Comparison of ENCODE assay signal across 32 cellular contexts in genomic region chr4:17694552-17694951, GRCh38.
"Had no signal": no experiment of that assay in that cellular context is flagged by ENCODE, and none has a peak within 500 bp of the region (broad histone marks: within the 10 kb centered on the region; RNA-seq: fewer than 3 reads in every experiment).

No MANE protein-coding gene starts in this region.

- ATAC-seq: naive thymus-derived CD4-positive, alpha-beta T cell; natural killer cell; psoas muscle; right cardiac atrium; sciatic nerve; stimulated activated memory B cell treated with anti-CD40 and anti-IgM and Interleukin-4, amounts not matched to agents 10 μg/mL and 1 μg/mL and 100 μg/mL, for 72 hours; stimulated activated naive CD8-positive, alpha-beta T cell treated with anti-CD3 and anti-CD28 coated beads, Interleukin-15, amount 100 ng/mL, for 72 hours; stimulated activated naive CD8-positive, alpha-beta T cell treated with anti-CD3 and anti-CD28 coated beads, Interleukin-15, Interleukin-2, amounts not matched to agents 100 U/mL and 50 U/mL, for 24 hours; upper lobe of right lung had no signal

- H3K4me2 ChIP-seq: smooth muscle cell had no signal

- H3K4me3 ChIP-seq: ovary, psoas muscle, skin epidermis, smooth muscle cell, spleen, suprapubic skin, testis, tibial artery, transverse colon, upper lobe of right lung, uterus had no signal

- H3K27ac Mint-ChIP-seq: naive thymus-derived CD4-positive, alpha-beta T cell; natural killer cell; nephron; progenitor cell of endocrine pancreas; stimulated activated memory B cell treated with anti-CD40 and anti-IgM and Interleukin-4, amounts not matched to agents 10 μg/mL and 1 μg/mL and 100 μg/mL, for 72 hours; stimulated activated naive CD8-positive, alpha-beta T cell treated with anti-CD3 and anti-CD28 coated beads, Interleukin-15, amount 100 ng/mL, for 72 hours; type B pancreatic cell had no signal

- H2AFZ ChIP-seq: parathyroid adenoma had no signal

- H3K4me1 Mint-ChIP-seq: naive thymus-derived CD4-positive, alpha-beta T cell; natural killer cell; nephron; stimulated activated memory B cell treated with anti-CD40 and anti-IgM and Interleukin-4, amounts not matched to agents 10 μg/mL and 1 μg/mL and 100 μg/mL, for 72 hours; stimulated activated naive CD8-positive, alpha-beta T cell treated with anti-CD3 and anti-CD28 coated beads, Interleukin-15, amount 100 ng/mL, for 72 hours had no signal

- H3K79me2 ChIP-seq: parathyroid adenoma had no signal

- H3K4me1 ChIP-seq: psoas muscle, spleen, suprapubic skin, testis, tibial artery, transverse colon, upper lobe of right lung, uterus had no signal

- H3K9me3 ChIP-seq: suprapubic skin, testis, uterus had no signal

- H3K27ac ChIP-seq: ovary, parathyroid adenoma, psoas muscle, skin epidermis, spleen, suprapubic skin, testis, tibial artery, transverse colon, upper lobe of right lung, uterus had no signal

- H3K27me3 ChIP-seq: ovary, spleen, suprapubic skin, testis, tibial artery, transverse colon, upper lobe of right lung, uterus had no signal

- H3K27me3 Mint-ChIP-seq: progenitor cell of endocrine pancreas, type B pancreatic cell had no signal

- H3K36me3 ChIP-seq: ovary, spleen, suprapubic skin, tibial artery, transverse colon, upper lobe of right lung, uterus had no signal

- H3K9me3 Mint-ChIP-seq: type B pancreatic cell had no signal

- H3K4me3 Mint-ChIP-seq: naive thymus-derived CD4-positive, alpha-beta T cell; natural killer cell; nephron; neural crest cell; stimulated activated memory B cell treated with anti-CD40 and anti-IgM and Interleukin-4, amounts not matched to agents 10 μg/mL and 1 μg/mL and 100 μg/mL, for 72 hours; stimulated activated naive CD8-positive, alpha-beta T cell treated with anti-CD3 and anti-CD28 coated beads, Interleukin-15, amount 100 ng/mL, for 72 hours; type B pancreatic cell had no signal

- H3K36me3 Mint-ChIP-seq: type B pancreatic cell had no signal

- H3K9ac ChIP-seq: parathyroid adenoma had no signal

- DNase-seq: naive thymus-derived CD4-positive, alpha-beta T cell; natural killer cell; occipital lobe; ovary; posterior cingulate gyrus; psoas muscle; right cardiac atrium; spleen; stimulated activated CD4-positive, alpha-beta T cell treated with anti-CD3 and anti-CD28 coated beads, Interleukin-12 subunit alpha, Interleukin-12 subunit beta, amount 100 ng/mL, for 4 hours; stimulated activated CD4-positive, alpha-beta T cell treated with anti-CD3 and anti-CD28 coated beads, Interleukin-1b, Interleukin-23, amount 100 ng/mL, for 48 hours; stimulated activated CD4-positive, alpha-beta T cell treated with anti-CD3 and anti-CD28 coated beads, Interleukin-4, amount 100 ng/mL, for 1 hour; stimulated activated CD4-positive, alpha-beta T cell treated with anti-CD3 and anti-CD28 coated beads, Interleukin-4, amount 100 ng/mL, for 4 hours; stimulated activated CD8-positive, alpha-beta memory T cell treated with anti-CD3 and anti-CD28 coated beads, Interleukin-4, amount 100 ng/mL, for 48 hours; stimulated activated naive CD4-positive, alpha-beta T cell; stimulated activated naive CD8-positive, alpha-beta T cell treated with anti-CD3 and anti-CD28 coated beads, Interleukin-15, amount 100 ng/mL, for 72 hours; stimulated activated naive CD8-positive, alpha-beta T cell treated with anti-CD3 and anti-CD28 coated beads, Interleukin-15, Interleukin-2, amounts not matched to agents 100 U/mL and 50 U/mL, for 24 hours; substantia nigra; testis; tibial artery; transverse colon; upper lobe of right lung; uterus had no signal
